1 cellular context compared by ENCODE assay signal in the genomic region with DNA sequence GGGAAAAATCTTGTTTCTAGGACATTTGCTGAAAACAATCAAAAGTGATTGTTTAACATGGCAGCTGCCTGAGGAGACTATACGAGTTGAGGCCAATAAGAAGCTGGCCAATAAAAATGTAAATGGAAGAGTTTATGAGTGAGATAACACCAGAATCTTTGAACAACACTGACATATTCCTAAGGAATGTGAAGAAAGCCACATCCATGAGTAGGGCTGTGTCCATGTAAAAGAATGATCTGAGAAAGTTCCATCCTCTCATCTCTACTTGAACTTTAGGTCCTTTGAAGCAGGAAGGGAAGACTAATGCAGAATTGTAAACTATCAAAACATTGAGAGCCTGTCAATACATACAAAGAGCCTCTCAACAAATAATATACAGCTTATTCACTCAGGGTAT.
TF ChIP-seq lines count a peak whose summit lies in the region.

No MANE protein-coding gene starts in this region.

TF ChIP-seq in IMR-90, 13 proteins besides CTCF, POLR2A, EP300 and RAD21:
- TF ChIP-seq MXI1 (IDR thresholded peaks at IDR 0.05; ENCODE audit: borderline replicate concordance, low read depth, low read length), result no peak
- TF ChIP-seq NFE2L2 (IDR thresholded peaks at IDR 0.05; ENCODE audit: low read depth, low read length), result no peak
- no peak for TF ChIP-seq CEBPB (IDR thresholded peaks at IDR 0.05; ENCODE audit: low read depth, low read length)
- no peak for TF ChIP-seq FOS (IDR thresholded peaks at IDR 0.05; ENCODE audit: low read depth, low read length)
- TF ChIP-seq BHLHE40 (IDR thresholded peaks at IDR 0.05; ENCODE audit: low read depth, low read length), result no peak
- TF ChIP-seq SMC3 (IDR thresholded peaks at IDR 0.05; ENCODE audit: low read depth, low read length), result no peak
- no peak for TF ChIP-seq MAZ (IDR thresholded peaks at IDR 0.05; ENCODE audit: borderline replicate concordance, low read depth, low read length)
- TF ChIP-seq RCOR1 (IDR thresholded peaks at IDR 0.05; ENCODE audit: insufficient replicate concordance, low read length), result no peak
- no peak for TF ChIP-seq MAFK (IDR thresholded peaks at IDR 0.05; ENCODE audit: low read depth, low read length)
- no peak for TF ChIP-seq RFX5 (IDR thresholded peaks at IDR 0.05; ENCODE audit: low read depth, low read length)
- TF ChIP-seq CHD1 (IDR thresholded peaks at IDR 0.05; ENCODE audit: low read depth, low read length), result no peak
